ENCODE assay signal across 10 cellular contexts in genomic region chr4:87042986-87043820, GRCh38.
DNase-seq lines count a peak whose midpoint lies in the region; ATAC-seq and TF ChIP-seq lines count a peak whose summit lies in the region.
"Had no signal": no experiment of that assay in that cellular context is flagged by ENCODE, and none has a peak within 500 bp of the region (broad histone marks: within the 10 kb centered on the region; RNA-seq: fewer than 3 reads in every experiment).

No MANE protein-coding gene starts in this region.

- H3K36me3 Mint-ChIP-seq in brain (peaks cover 12% of the 10 kb centered on the region), type B pancreatic cell (peaks cover 10% of the 10 kb centered on the region), osteocyte (ENCODE audit: unreplicated experiment) (peaks cover 7% of the 10 kb centered on the region)

- H3K4me1 Mint-ChIP-seq in brain = peaks cover 22% of the 10 kb centered on the region
- H3K4me1 Mint-ChIP-seq in type B pancreatic cell (ENCODE audit: unreplicated experiment) = peaks cover 28% of the 10 kb centered on the region
- peaks cover 22% of the 10 kb centered on the region for H3K4me1 Mint-ChIP-seq in osteocyte (ENCODE audit: unreplicated experiment)

- peak; percentile 35 for ATAC-seq in GM19025 (IDR thresholded peaks at IDR 0.05; ENCODE audit: low read depth, unreplicated experiment)
- ATAC-seq in HG02798 (IDR thresholded peaks at IDR 0.05; ENCODE audit: poor library complexity, unreplicated experiment) = peak; percentile 39
- ATAC-seq in HG03457 (IDR thresholded peaks at IDR 0.05; ENCODE audit: unreplicated experiment) = no peak

- TF ChIP-seq CTCF in brain (conservative IDR thresholded peaks at IDR 0.05) (no peak), type B pancreatic cell (conservative IDR thresholded peaks at IDR 0.05) (no peak), osteocyte (IDR thresholded peaks at IDR 0.05) (no peak)

- H3K27ac Mint-ChIP-seq in brain (peak overlapping the region; percentile 0 to 89 (median 34)), type B pancreatic cell (no peak overlapping the region), osteocyte (ENCODE audit: unreplicated experiment) (no peak overlapping the region)

- DNase-seq in renal cortical epithelial cell (ENCODE audit: low read depth) (peak; percentile 54), NCI-H526 treated with DMSO at 0.1 percent for 48 hours (lab: John Stamatoyannopoulos, UW) (no peak), type B pancreatic cell (ENCODE audit: extremely low spot score, unreplicated experiment) (no peak), osteocyte (ENCODE audit: extremely low spot score, unreplicated experiment) (no peak)
- DNase-seq: activated CD4-positive, alpha-beta T cell treated with anti-CD3 and anti-CD28 coated beads, Interleukin-2, amount 50 U/mL, for 48 hours; NCI-H187 had no signal

- H3K4me3 Mint-ChIP-seq in brain = no peak overlapping the region
- H3K4me3 Mint-ChIP-seq in type B pancreatic cell = no peak overlapping the region
- no peak overlapping the region for H3K4me3 Mint-ChIP-seq in osteocyte (ENCODE audit: unreplicated experiment)

- H3K9me3 Mint-ChIP-seq in brain (peaks cover 0 to 2% (median 0%) of the 10 kb centered on the region in 5 experiments), type B pancreatic cell (no peaks in the 10 kb centered on the region), osteocyte (ENCODE audit: unreplicated experiment) (no peaks in the 10 kb centered on the region)

- H3K27me3 Mint-ChIP-seq in brain (no peaks in the 10 kb centered on the region), type B pancreatic cell (no peaks in the 10 kb centered on the region), osteocyte (ENCODE audit: unreplicated experiment) (no peaks in the 10 kb centered on the region)

Comparison
In these comparisons a context has a peak if more than half of its experiments do, and no peak if none do; other contexts are left out.
1. H3K27ac Mint-ChIP-seq: peak in brain (5 of 5); none in type B pancreatic cell (single experiment) and osteocyte (single experiment).